ENCODE assay signal across 8 cellular contexts in the genomic region with DNA sequence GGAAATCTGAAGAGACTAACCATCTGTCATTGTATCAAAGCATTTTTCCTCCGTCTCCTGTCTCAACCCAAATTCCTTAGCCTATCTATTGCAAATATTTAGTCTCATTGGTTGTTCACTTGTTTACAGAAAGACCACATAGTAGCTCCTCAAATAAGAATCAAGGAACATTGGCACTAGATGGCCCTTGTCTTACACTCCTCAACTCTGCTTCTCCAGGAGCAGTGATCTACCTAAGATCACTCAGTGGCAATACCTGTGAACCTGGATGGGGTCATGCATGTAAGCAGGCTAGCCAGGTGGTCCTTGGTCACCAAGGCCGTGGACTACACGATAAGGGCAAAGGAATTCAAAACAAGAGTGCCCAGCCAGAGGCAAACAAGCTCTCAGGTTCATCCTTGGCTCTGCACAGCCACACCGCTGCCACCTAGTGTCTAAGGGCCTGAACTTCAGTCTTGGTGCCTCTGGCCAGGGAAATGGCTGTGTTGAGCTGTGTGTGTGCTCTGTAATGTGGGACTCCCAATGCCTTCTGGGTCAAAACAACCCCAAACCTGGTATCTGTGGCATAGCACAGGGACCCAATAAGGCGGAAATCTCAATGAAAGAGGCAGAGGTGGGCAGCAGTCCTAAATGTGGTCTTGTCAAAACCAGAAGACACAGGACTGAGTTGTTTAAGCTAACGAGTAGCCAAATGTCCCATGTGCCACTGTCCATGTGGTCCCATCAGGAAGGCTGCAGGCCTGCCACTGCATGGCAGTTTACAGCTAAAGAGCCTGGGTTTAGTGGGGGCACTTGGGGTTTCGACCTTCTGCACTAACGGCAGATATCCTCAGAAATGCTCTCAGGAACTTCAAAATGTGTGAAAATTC. TPM values are rescaled to one million over a fixed set of nuclear protein-coding genes. Genes with fewer than 3 reads are reported as not detected.
DNase-seq lines count a peak whose midpoint lies in the region; ATAC-seq, FAIRE-seq and TF ChIP-seq lines count a peak whose summit lies in the region.

No MANE protein-coding gene starts in this region.

- TF ChIP-seq EP300 in HepG2 (IDR thresholded peaks at IDR 0.05; ENCODE audit: low read depth in 2 of 2, low read length in 2 of 2) (no peak), HepG2 (CRISPR knock-in tag; IDR thresholded peaks at IDR 0.05; ENCODE audit: borderline replicate concordance) (no peak)

- H3K79me2 ChIP-seq in HepG2 (ENCODE audit: insufficient read depth, low read length) = no peaks in the 10 kb centered on the region

- H3K27ac Mint-ChIP-seq in CD8-positive, alpha-beta T cell = no peak overlapping the region

- no peak overlapping the region for H3K9ac ChIP-seq in HepG2 (ENCODE audit: insufficient read depth, low read depth, low read length)

- no peaks in the 10 kb centered on the region for H3K27me3 ChIP-seq in CD8-positive, alpha-beta T cell (ENCODE audit: insufficient read depth, low read length)
- no peaks in the 10 kb centered on the region for H3K27me3 ChIP-seq in HepG2 (ENCODE audit: control insufficient read depth in 1 of 2, insufficient read depth in 2 of 2, low read length in 2 of 2)

- no peaks in the 10 kb centered on the region for H3K36me3 ChIP-seq in CD8-positive, alpha-beta T cell (ENCODE audit: insufficient read depth, low read length)
- peaks cover 2 to 8% of the 10 kb centered on the region in 2 experiments; a peak in 4 of 5 replicates for H3K36me3 ChIP-seq in HepG2 (replicated peaks in 1 of 2; ENCODE audit: control insufficient read depth in 1 of 2, insufficient read depth in 2 of 2, low read length in 2 of 2)

- peaks cover 5% of the 10 kb centered on the region for H3K4me1 Mint-ChIP-seq in CD8-positive, alpha-beta T cell (ENCODE audit: low read depth)

- CTCF ChIA-PET in CD8-positive, alpha-beta T cell (lab: Charles Lee) = interaction anchor here (0.6 to 3.5 kb wide), 18 partner anchors 10 to 1265 kb away, joined by 3 to 46 read pairs (median 4); no protein-coding TSS in a partner anchor
- CTCF ChIA-PET in HepG2 (lab: Yijun Ruan, JAX; ENCODE audit: low intra/inter-chr PET ratio, low total read pairs) = no interaction called here

- no peaks in the 10 kb centered on the region for H4K20me1 ChIP-seq in HepG2 (ENCODE audit: insufficient read depth, low read length)

- no peaks in the 10 kb centered on the region for H3K27me3 Mint-ChIP-seq in CD8-positive, alpha-beta T cell (ENCODE audit: low read depth)

- in situ Hi-C loops in HepG2 (cut with HindIII; ENCODE audit: extremely low pct_ligation_motif_present, low pct_unique_long_range_greater_than_20kb) = no loop called here

- no peak overlapping the region for H3K27ac ChIP-seq in CD8-positive, alpha-beta T cell (ENCODE audit: low read depth, low read length)
- no peak overlapping the region for H3K27ac ChIP-seq in HepG2 (ENCODE audit: extremely low read length, insufficient read depth, low read length)

- H3K4me3 ChIP-seq in CD8-positive, alpha-beta T cell (ENCODE audit: low read depth, low read length) = no peak overlapping the region
- no peak overlapping the region for H3K4me3 ChIP-seq in HepG2 (replicated peaks in 1 of 3; ENCODE audit: insufficient read depth in 1 of 3, low read depth in 2 of 3, low read length in 3 of 3)

- peak; percentile 83 for TF ChIP-seq CTCF in CD8-positive, alpha-beta T cell (IDR thresholded peaks at IDR 0.05)
- TF ChIP-seq CTCF in HepG2 (CRISPR knock-in tag; IDR thresholded peaks at IDR 0.05) = peak; percentile 93

- no peaks in the 10 kb centered on the region for H3K9me3 Mint-ChIP-seq in CD8-positive, alpha-beta T cell

- H3K4me1 ChIP-seq in CD8-positive, alpha-beta T cell (ENCODE audit: insufficient read depth, low read length) = no peaks in the 10 kb centered on the region
- H3K4me1 ChIP-seq in HepG2 (ENCODE audit: insufficient read depth, low read length) = peaks cover 6% of the 10 kb centered on the region; the same call in 1 of the 2 replicates

- peaks cover 7% of the 10 kb centered on the region for H3K36me3 Mint-ChIP-seq in CD8-positive, alpha-beta T cell

- ATAC-seq in CD8-positive, alpha-beta T cell = peak; percentile 95
- ATAC-seq in GM19397 (IDR thresholded peaks at IDR 0.05; ENCODE audit: unreplicated experiment) = peak; percentile 83
- peak; percentile 86 for ATAC-seq in HG03460 (IDR thresholded peaks at IDR 0.05; ENCODE audit: unreplicated experiment)
- peak; percentile 89 for ATAC-seq in HepG2

- FAIRE-seq in HepG2 (lab: Jason Lieb, UNC) = peak; percentile 81

- H2AFZ ChIP-seq in HepG2 (ENCODE audit: low read length) = no peak overlapping the region

- DNase-seq in CD8-positive, alpha-beta T cell = peak; percentile 28 to 74 (median 57)
- DNase-seq in NCI-H460 (ENCODE audit: extremely low read depth, low read depth) (peak; percentile 79), cerebellum (ENCODE audit: low spot score) (peak; percentile 63), HepG2 (ENCODE audit: low spot score) (peak; percentile 57)
- DNase-seq in activated CD4-positive, alpha-beta T cell treated with anti-CD3 and anti-CD28 coated beads for 24 hours (ENCODE audit: low read depth in 2 of 2) = peak; percentile 55 to 58
- peak; percentile 36 to 65 (median 41) for DNase-seq in stimulated activated CD4-positive, alpha-beta T cell treated with anti-CD3 and anti-CD28 coated beads, TNF-alpha, amount 100 ng/mL, for 24 hours (ENCODE audit: low read depth in 3 of 3)

- intact Hi-C loops in CD8-positive, alpha-beta T cell (cut with DNase I, micrococcal nuclease) = loop anchor here (2.0 to 5.0 kb wide), 3 partner anchors 145 to 481 kb away; a partner anchor contains a TSS
- intact Hi-C loops in HepG2 (cut with micrococcal nuclease; ENCODE audit: unreplicated experiment) = no loop called here

- POLR2A ChIA-PET in CD8-positive, alpha-beta T cell (lab: Charles Lee) = interaction anchor here (1.3 kb wide), 1 partner anchor 146 kb away, joined by 6 read pairs; no protein-coding TSS in a partner anchor
- POLR2A ChIA-PET in HepG2 (lab: Yijun Ruan, JAX) = no interaction called here

- TF ChIP-seq POLR2A in HepG2 (IDR thresholded peaks at IDR 0.05; ENCODE audit: insufficient read depth in 1 of 2, low read depth in 2 of 2, low read length in 2 of 2) = no peak

- no peaks in the 10 kb centered on the region for H3K9me3 ChIP-seq in CD8-positive, alpha-beta T cell (ENCODE audit: low read length)
- no peaks in the 10 kb centered on the region for H3K9me3 ChIP-seq in HepG2 (ENCODE audit: low read length)

- no peak overlapping the region for H3K4me2 ChIP-seq in HepG2 (ENCODE audit: low read depth, low read length)

- H3K4me3 Mint-ChIP-seq in CD8-positive, alpha-beta T cell = no peak overlapping the region

- BruUV-seq in HepG2 (replicated peaks; lab: Mats Ljungman, UMichigan) = no TSS peak

- TF ChIP-seq RAD21 in HepG2 (CRISPR knock-in tag; IDR thresholded peaks at IDR 0.05) = peak; percentile 49; the same call in 1 of the 2 replicates

- 47% methylated on average over 8 of the region's 8 CpGs for WGBS in HepG2 (ENCODE audit: low lambda C conversion rate)

TF ChIP-seq in HepG2, 621 proteins besides CTCF, POLR2A, EP300 and RAD21 (continues in another document):
- 0 out of 2 replicates have a peak, but pooled peaks have one; percentile 28 for TF ChIP-seq ZNF501 (CRISPR knock-in tag; IDR thresholded peaks at IDR 0.05)

RNA-seq across cellular contexts. Expression of a gene that starts 54.5 kb away (rescaled TPM):
- not detected for total RNA-seq in CD8-positive, alpha-beta T cell
- total RNA-seq in NCI-H460 (2014; rRNA removed; shearing (Covaris generic)) = 2.1 and 2.8 TPM in 2 replicates
- 0.51 and 0.63 TPM in 2 replicates for polyA plus RNA-seq in NCI-H460 (2014; cell fraction: nucleus; rRNA removed)
- total RNA-seq in cerebellum (59.3 TPM), HepG2 (2016; rRNA removed; fragmentation: Illumina TruSeq; extraction: Trizol) (0.08 and 0.35 TPM in 2 replicates)
- 0.30 and 0.35 TPM in 2 replicates for total RNA-seq in HepG2 (2016; cell fraction: cytosol; rRNA removed; fragmentation: Illumina TruSeq; extraction: Trizol; ENCODE audit: low read depth)
- 0.09 and 0.15 TPM in 2 replicates for total RNA-seq in HepG2 (2016; cell fraction: insoluble cytoplasmic fraction; rRNA removed; fragmentation: Illumina TruSeq; extraction: Trizol)
- 0.22 and 0.28 TPM in 2 replicates for total RNA-seq in HepG2 (2016; cell fraction: membrane; rRNA removed; fragmentation: Illumina TruSeq; extraction: Trizol)
- total RNA-seq in HepG2 (2016; cell fraction: nucleus; rRNA removed; fragmentation: Illumina TruSeq; extraction: Trizol) = 0.06 and 0.19 TPM in 2 replicates
- polyA plus RNA-seq in HepG2 (2011; rRNA removed) = 0.13 TPM in 2 replicates
- 0.12 TPM in 2 replicates for polyA plus RNA-seq in HepG2 (2011; cell fraction: cytosol; rRNA removed)
- polyA plus RNA-seq in HepG2 (2011; cell fraction: nucleus; rRNA removed) = 0.08 and 0.23 TPM in 2 replicates
- polyA plus RNA-seq in HepG2 (2012) = 0.09 and 0.11 TPM in 2 replicates
- polyA plus RNA-seq in HepG2 (2016; cell fraction: cytosol; fragmentation: Illumina TruSeq; extraction: Trizol; ENCODE audit: low read depth) = 0.26 TPM in 2 replicates
- 0.08 and 0.23 TPM in 2 replicates for polyA plus RNA-seq in HepG2 (2016; cell fraction: insoluble cytoplasmic fraction; fragmentation: Illumina TruSeq; extraction: Trizol; ENCODE audit: low read depth)
- polyA plus RNA-seq in HepG2 (2016; cell fraction: membrane; fragmentation: Illumina TruSeq; extraction: Trizol; ENCODE audit: low read depth) = 0.13 and 0.23 TPM in 2 replicates
- polyA plus RNA-seq in HepG2 (2016; cell fraction: nucleus; fragmentation: Illumina TruSeq; extraction: Trizol; ENCODE audit: insufficient read depth, low read depth) = 0.21 and 0.25 TPM in 2 replicates
- polyA minus RNA-seq in HepG2 (2011; rRNA and poly(A)+ RNA removed; ENCODE audit: low replicate concordance) = 1.1 and 15.7 TPM in 2 replicates
- polyA minus RNA-seq in HepG2 (2011; cell fraction: cytosol; rRNA and poly(A)+ RNA removed) = 0.59 TPM in 1 of 2 replicates, not detected in the other
- 0.26 and 0.37 TPM in 2 replicates for polyA minus RNA-seq in HepG2 (2011; cell fraction: nucleus; rRNA and poly(A)+ RNA removed)

Comparison
In these comparisons a context has a peak if more than half of its experiments do, and no peak if none do; other contexts are left out.
1. RNA of a gene that starts 54.5 kb away (total RNA-seq): 59.3 TPM in cerebellum (single experiment); 2.1 to 2.8 TPM in NCI-H460, 0.06 to 0.35 TPM in HepG2 and not detected in CD8-positive, alpha-beta T cell; every median in the first group is over 10 times any median in the second.
2. Peak in every context shown above with its lines, with median percentiles within 50 percentile points of each other: ATAC-seq and DNase-seq.